23 cellular contexts compared by ENCODE assay signal in the genomic region with DNA sequence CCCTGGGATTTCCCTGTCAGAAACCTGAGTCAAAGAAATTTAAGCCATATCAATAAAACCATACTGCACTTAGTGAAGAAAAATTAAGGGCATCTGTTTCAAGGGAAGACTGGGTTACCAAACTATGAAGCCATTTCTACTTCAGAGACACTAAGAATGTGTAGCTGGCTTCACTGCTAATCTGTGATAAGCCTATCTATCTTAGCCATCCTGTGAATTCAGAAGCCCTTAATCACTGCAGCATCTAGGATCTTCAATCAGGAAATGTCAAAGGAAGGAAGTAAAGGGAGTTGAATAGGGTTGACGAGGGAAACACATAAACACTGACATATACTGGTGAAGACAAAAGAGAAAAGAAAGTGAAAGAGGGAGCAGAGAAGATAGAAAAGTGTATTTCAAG.
"Had no signal": no experiment of that assay in that cellular context is flagged by ENCODE, and none has a peak within 500 bp of the region (broad histone marks: within the 10 kb centered on the region; RNA-seq: fewer than 3 reads in every experiment).

No MANE protein-coding gene starts in this region.

- H3K4me3 Mint-ChIP-seq: activated CD8-positive, alpha-beta T cell treated with anti-CD3 and anti-CD28 coated beads, Interleukin-2, amount 10 ng/mL, durations not matched to agents 7 days and 5 days; activated naive CD8-positive, alpha-beta T cell; brain; memory B cell; natural killer cell treated with Interleukin-12 subunit alpha and Interleukin-12 subunit beta and Interleukin-15 and Interleukin-18, amount 100 ng/mL, for 72 hours; WTC11 had no signal

- H3K27ac Mint-ChIP-seq: activated CD8-positive, alpha-beta T cell treated with anti-CD3 and anti-CD28 coated beads, Interleukin-2, amount 10 ng/mL, durations not matched to agents 7 days and 5 days; activated naive CD8-positive, alpha-beta T cell; brain; memory B cell; natural killer cell treated with Interleukin-12 subunit alpha and Interleukin-12 subunit beta and Interleukin-15 and Interleukin-18, amount 100 ng/mL, for 72 hours; WTC11 had no signal

- H3K36me3 ChIP-seq: cardiac muscle cell, esophagus squamous epithelium, heart right ventricle, right atrium auricular region, spleen, suprapubic skin, tibial artery, upper lobe of right lung had no signal

- H3K27ac ChIP-seq: cardiac muscle cell, coronary artery, esophagus squamous epithelium, heart right ventricle, right atrium auricular region, spleen, suprapubic skin, tibial artery, upper lobe of right lung had no signal

- H3K27me3 ChIP-seq: cardiac muscle cell, esophagus squamous epithelium, heart right ventricle, right atrium auricular region, suprapubic skin, tibial artery, upper lobe of right lung had no signal

- H3K9me3 Mint-ChIP-seq: brain, WTC11 had no signal

- H3K36me3 Mint-ChIP-seq: activated naive CD8-positive, alpha-beta T cell; brain; memory B cell; natural killer cell treated with Interleukin-12 subunit alpha and Interleukin-12 subunit beta and Interleukin-15 and Interleukin-18, amount 100 ng/mL, for 72 hours; WTC11 had no signal

- H3K4me1 Mint-ChIP-seq: memory B cell had no signal

- DNase-seq: activated CD4-positive, alpha-beta T cell treated with anti-CD3 and anti-CD28 coated beads, Interleukin-2, amount 50 U/mL, for 1 hour; activated CD8-positive, alpha-beta T cell treated with anti-CD3 and anti-CD28 coated beads, Interleukin-2, amount 10 ng/mL, durations not matched to agents 7 days and 5 days; activated effector memory CD4-positive, alpha-beta T cell treated with Interleukin-2 at 50 U/mL for 16 hours; activated naive CD4-positive, alpha-beta T cell treated with Interleukin-2 at 50 U/mL for 16 hours; aorta; esophagus squamous epithelium; foreskin melanocyte; heart right ventricle; spleen; stimulated activated naive CD4-positive, alpha-beta T cell; T-helper 1 cell; tibial artery; upper lobe of right lung had no signal

- H3K27me3 Mint-ChIP-seq: activated naive CD8-positive, alpha-beta T cell; brain; memory B cell had no signal

- ATAC-seq: activated CD8-positive, alpha-beta T cell treated with anti-CD3 and anti-CD28 coated beads, Interleukin-2, amount 10 ng/mL, durations not matched to agents 7 days and 5 days; heart right ventricle; natural killer cell treated with Interleukin-12 subunit alpha and Interleukin-12 subunit beta and Interleukin-15 and Interleukin-18, amount 100 ng/mL, for 72 hours; upper lobe of right lung; WTC11 had no signal

- H3K4me3 ChIP-seq: cardiac muscle cell, coronary artery, esophagus squamous epithelium, heart right ventricle, right atrium auricular region, spleen, suprapubic skin, tibial artery, upper lobe of right lung had no signal

- H3K9me3 ChIP-seq: esophagus squamous epithelium, heart right ventricle, right atrium auricular region, spleen, suprapubic skin, tibial artery, upper lobe of right lung had no signal

- H3K4me1 ChIP-seq: esophagus squamous epithelium, heart right ventricle, right atrium auricular region, spleen, suprapubic skin, tibial artery, upper lobe of right lung had no signal

- FAIRE-seq: TTC549 had no signal
